Comparison of ENCODE assay signal across 16 cellular contexts in genomic region chr1:60245371-60245770, GRCh38.
"Had no signal": no experiment of that assay in that cellular context is flagged by ENCODE, and none has a peak within 500 bp of the region (broad histone marks: within the 10 kb centered on the region; RNA-seq: fewer than 3 reads in every experiment).

No MANE protein-coding gene starts in this region.

- H3K36me3 ChIP-seq: ascending aorta, breast epithelium, ovary, right lobe of liver, spleen, stomach, thoracic aorta, upper lobe of right lung had no signal

- H3K4me1 ChIP-seq: ascending aorta, breast epithelium, spleen, stomach, upper lobe of right lung had no signal

- H3K27me3 ChIP-seq: ascending aorta, breast epithelium, ovary, right lobe of liver, spleen, stomach, upper lobe of right lung had no signal

- FAIRE-seq: islet of Langerhans had no signal

- H3K27ac ChIP-seq: ascending aorta, breast epithelium, ovary, right lobe of liver, spleen, stomach, thoracic aorta, upper lobe of right lung had no signal

- DNase-seq: activated CD4-positive, alpha-beta T cell treated with anti-CD3 and anti-CD28 coated beads, Interleukin-2, amount 50 U/mL, for 48 hours; activated naive CD4-positive, alpha-beta T cell treated with Interleukin-2 at 50 U/mL for 16 hours; effector memory CD8-positive, alpha-beta T cell; foreskin melanocyte; naive thymus-derived CD4-positive, alpha-beta T cell; ovary; right lobe of liver; spleen; stomach; T-cell; T1000; upper lobe of right lung had no signal

- H3K4me3 ChIP-seq: ascending aorta, breast epithelium, ovary, right lobe of liver, spleen, stomach, thoracic aorta, upper lobe of right lung had no signal

- H3K9me3 ChIP-seq: ascending aorta, breast epithelium, ovary, right lobe of liver, stomach, thoracic aorta, upper lobe of right lung had no signal
